ENCODE assay signal across 27 cellular contexts in genomic region chr10:100392686-100393003, GRCh38.
"Had no signal": no experiment of that assay in that cellular context is flagged by ENCODE, and none has a peak within 500 bp of the region (broad histone marks: within the 10 kb centered on the region; RNA-seq: fewer than 3 reads in every experiment).

No MANE protein-coding gene starts in this region.

- H3K27ac ChIP-seq: esophagus muscularis mucosa, gastroesophageal sphincter, heart right ventricle, WERI-Rb-1 had no signal

- H3K4me1 ChIP-seq: esophagus muscularis mucosa, gastroesophageal sphincter, heart right ventricle had no signal

- H3K9me3 ChIP-seq: esophagus muscularis mucosa, gastroesophageal sphincter, heart right ventricle had no signal

- ATAC-seq: activated T-cell treated with anti-CD3 and anti-CD28 coated beads, Interleukin-2, amount 50 U/mL, for 4 hours; gastroesophageal sphincter; heart right ventricle; T-helper 17 cell had no signal

- H3K4me3 ChIP-seq: esophagus muscularis mucosa, gastroesophageal sphincter, heart right ventricle had no signal

- DNase-seq: activated B cell treated with CpG ODN at 0.5 μM for 24 hours; activated CD4-positive, alpha-beta T cell treated with anti-CD3 and anti-CD28 coated beads for 48 hours; activated CD4-positive, alpha-beta T cell treated with anti-CD3 and anti-CD28 coated beads, Interleukin-2, amount 50 U/mL, for 1 hour; activated CD4-positive, alpha-beta T cell treated with anti-CD3 and anti-CD28 coated beads, Interleukin-2, amount 50 U/mL, for 48 hours; activated CD8-positive, alpha-beta memory T cell treated with anti-CD3 and anti-CD28 coated beads for 24 hours; activated CD8-positive, alpha-beta T cell treated with anti-CD3 and anti-CD28 coated beads for 36 hours; activated effector memory CD4-positive, alpha-beta T cell treated with anti-CD3 and anti-CD28 coated beads, Interleukin-2, amount 50 U/mL, for 16 hours; activated naive CD4-positive, alpha-beta T cell treated with anti-CD3 and anti-CD28 coated beads, Interleukin-2, amount 10 ng/mL, durations not matched to agents 7 days and 5 days; activated T-cell treated with anti-CD3 and anti-CD28 coated beads, Interleukin-2, amount 50 U/mL, for 4 hours; amniotic stem cell; anterior cingulate cortex; caudate nucleus; cortex of kidney; dermis blood vessel endothelial cell; effector CD4-positive, alpha-beta T cell; effector memory CD8-positive, alpha-beta T cell; erythroblast; foreskin melanocyte; heart right ventricle; T-helper 1 cell; T-helper 17 cell; T1000; WERI-Rb-1 had no signal

- FAIRE-seq: astrocyte, colon had no signal

- H3K27me3 ChIP-seq: esophagus muscularis mucosa, gastroesophageal sphincter, heart right ventricle had no signal
